In the genomic region with DNA sequence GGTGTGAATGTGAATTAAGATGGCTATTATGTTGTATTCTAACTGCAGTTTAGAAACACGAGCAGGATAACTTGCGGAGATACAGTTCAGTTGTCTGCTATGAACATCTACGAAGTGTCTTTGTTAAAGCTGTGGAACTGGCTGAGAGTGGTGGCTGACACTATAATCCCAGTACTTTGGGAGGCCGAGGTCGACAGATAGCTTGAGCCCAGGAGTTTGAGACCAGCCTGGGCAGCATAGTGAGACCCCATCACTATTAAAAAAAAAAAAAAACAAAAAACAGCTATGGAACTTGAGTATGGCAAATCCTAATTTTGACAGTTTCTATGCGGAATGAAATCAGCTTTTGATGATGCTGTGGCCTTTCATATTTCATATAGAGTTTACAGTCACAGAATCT, we compare ENCODE assay signal across 8 cellular contexts. TPM values are rescaled to one million over a fixed set of nuclear protein-coding genes. Genes with fewer than 3 reads are reported as not detected.
DNase-seq lines count a peak whose midpoint lies in the region; ATAC-seq and TF ChIP-seq lines count a peak whose summit lies in the region.

No MANE protein-coding gene starts in this region.

- DNase-seq in left ventricle myocardium inferior (no peak), right atrium auricular region (ENCODE audit: low spot score) (no peak), adipocyte (ENCODE audit: low read depth) (no peak), right lobe of liver (no peak), upper lobe of left lung (no peak), SKM-1 treated with dmso at 0.1 percent for 144 hours (lab: John Stamatoyannopoulos, UW; ENCODE audit: unreplicated experiment) (no peak), NCI-H82 (lab: John Stamatoyannopoulos, UW) (no peak), head of caudate nucleus (no peak)

- intact Hi-C loops in left ventricle myocardium inferior (cut with micrococcal nuclease) = loop anchor here (10.0 kb wide), 1 partner anchor 126 kb away; no protein-coding TSS in a partner anchor
- intact Hi-C loops in right lobe of liver (cut with DNase I) = no loop called here
- intact Hi-C loops in head of caudate nucleus (cut with DNase I) = no loop called here

- TF ChIP-seq EP300 in upper lobe of left lung (IDR thresholded peaks at IDR 0.05) = no peak

- peak overlapping the region; percentile 96 for H3K4me3 ChIP-seq in left ventricle myocardium inferior
- peak overlapping the region in 1 of 2 donors; percentile 96 for H3K4me3 ChIP-seq in right atrium auricular region
- peak overlapping the region; percentile 100 for H3K4me3 ChIP-seq in adipocyte (ENCODE audit: low read length)
- H3K4me3 ChIP-seq in right lobe of liver = peak overlapping the region; percentile 69 to 98 (median 76)
- H3K4me3 ChIP-seq in upper lobe of left lung = peak overlapping the region in 3 of 4 donors; percentile 60 to 86 (median 82)

- no peak for TF ChIP-seq POLR2A in right lobe of liver (IDR thresholded peaks at IDR 0.05)
- no peak for TF ChIP-seq POLR2A in upper lobe of left lung (IDR thresholded peaks at IDR 0.05)

- H3K27me3 ChIP-seq in left ventricle myocardium inferior (ENCODE audit: low read depth) (no peaks in the 10 kb centered on the region), right atrium auricular region (no peaks in the 10 kb centered on the region), adipocyte (replicated peaks; ENCODE audit: control insufficient read depth, insufficient read depth, low read length) (no peaks in the 10 kb centered on the region), right lobe of liver (no peaks in the 10 kb centered on the region), upper lobe of left lung (no peaks in the 10 kb centered on the region)

- TF ChIP-seq CTCF in left ventricle myocardium inferior (IDR thresholded peaks at IDR 0.05; ENCODE audit: borderline replicate concordance) (no peak), right atrium auricular region (IDR thresholded peaks at IDR 0.05) (no peak), right lobe of liver (IDR thresholded peaks at IDR 0.05) (no peak), upper lobe of left lung (IDR thresholded peaks at IDR 0.05) (no peak)

- peaks cover 34% of the 10 kb centered on the region for H3K36me3 ChIP-seq in left ventricle myocardium inferior
- peaks cover 15% of the 10 kb centered on the region for H3K36me3 ChIP-seq in right atrium auricular region
- H3K36me3 ChIP-seq in adipocyte (ENCODE audit: control insufficient read depth, insufficient read depth, low read length, severe bottlenecking) = peaks cover 38% of the 10 kb centered on the region
- H3K36me3 ChIP-seq in right lobe of liver = peaks cover 0 to 34% (median 11%) of the 10 kb centered on the region in 4 donors
- H3K36me3 ChIP-seq in upper lobe of left lung = peaks cover 0 to 46% (median 17%) of the 10 kb centered on the region in 4 donors

- no peaks in the 10 kb centered on the region for H3K9me3 ChIP-seq in left ventricle myocardium inferior (replicated peaks)
- H3K9me3 ChIP-seq in right atrium auricular region = no peaks in the 10 kb centered on the region
- H3K9me3 ChIP-seq in adipocyte (ENCODE audit: control insufficient read depth, low read length) = no peaks in the 10 kb centered on the region
- H3K9me3 ChIP-seq in right lobe of liver = no peaks in the 10 kb centered on the region
- H3K9me3 ChIP-seq in upper lobe of left lung = no peaks in the 10 kb centered on the region

- H3K27ac ChIP-seq in left ventricle myocardium inferior (replicated peaks) (no peak overlapping the region), right atrium auricular region (no peak overlapping the region), right lobe of liver (no peak overlapping the region), upper lobe of left lung (no peak overlapping the region)

- peak overlapping the region; percentile 96 for H3K9ac ChIP-seq in adipocyte (ENCODE audit: low read length)

- ATAC-seq in right lobe of liver (no peak), upper lobe of left lung (ENCODE audit: low FRiP score in 2 of 2) (no peak)

- 85% methylated on average over 6 of the region's 6 CpGs for WGBS in right lobe of liver (ENCODE audit: insufficient coverage, low coverage, low lambda C conversion rate, missing lambda C conversion rate)
- 91 to 92% methylated on average over 6 of the region's 6 CpGs for WGBS in upper lobe of left lung, 2 donors

- H3K4me1 ChIP-seq in left ventricle myocardium inferior = peaks cover 93% of the 10 kb centered on the region
- peaks cover 0 to 29% of the 10 kb centered on the region in 2 donors for H3K4me1 ChIP-seq in right atrium auricular region
- H3K4me1 ChIP-seq in adipocyte (ENCODE audit: control insufficient read depth, insufficient read depth, low read length) = peaks cover 25% of the 10 kb centered on the region
- H3K4me1 ChIP-seq in right lobe of liver = peaks cover 0 to 32% (median 13%) of the 10 kb centered on the region in 4 donors
- peaks cover 18 to 52% (median 26%) of the 10 kb centered on the region in 4 donors for H3K4me1 ChIP-seq in upper lobe of left lung

RNA-seq across cellular contexts. Expression of a gene that starts 1.7 kb away (rescaled TPM):
- total RNA-seq in left ventricle myocardium inferior = 7.6 TPM
- total RNA-seq in right atrium auricular region = 10 to 100 TPM in 1 of 2 donors, 1 to 10 TPM in 1; 9.7 to 13.2 TPM
- 10 to 100 TPM; 11.6 to 27.7 (median 17.1) TPM for total RNA-seq in right lobe of liver
- total RNA-seq in upper lobe of left lung = 10 to 100 TPM; 21.1 to 45.1 (median 31.7) TPM

RNA-seq across cellular contexts. Expression of a gene that starts 1.7 kb away (rescaled TPM):
- total RNA-seq in left ventricle myocardium inferior (11.3 TPM), right atrium auricular region (1 to 10 TPM; 6.3 to 7.8 TPM), right lobe of liver (1 to 10 TPM; 5.3 to 7.5 (median 6.2) TPM), upper lobe of left lung (10 to 100 TPM; 10.5 to 20.7 (median 13.9) TPM)
